ENCODE assay signal across 15 cellular contexts in genomic region chr18:13474907-13475306, GRCh38.
A peak's percentile ranks its signal among the peaks of the same experiment; 100 is the strongest.
DNase-seq lines count a peak whose midpoint lies in the region; ATAC-seq and TF ChIP-seq lines count a peak whose summit lies in the region.
"Had no signal": no experiment of that assay in that cellular context is flagged by ENCODE, and none has a peak within 500 bp of the region (broad histone marks: within the 10 kb centered on the region; RNA-seq: fewer than 3 reads in every experiment).

No MANE protein-coding gene starts in this region.

- H2BK120ac ChIP-seq in mesenchymal stem cell (ENCODE audit: low read depth, low read length), result no peak overlapping the region

- H3K9me3 Mint-ChIP-seq in CD4-positive, alpha-beta memory T cell, result no peaks in the 10 kb centered on the region

- no peak overlapping the region for H3K27ac ChIP-seq in CD4-positive, alpha-beta memory T cell (ENCODE audit: low read depth, low read length)
- H3K27ac ChIP-seq in RWPE2 (ENCODE audit: poor library complexity, severe bottlenecking) (no peak overlapping the region), mesenchymal stem cell (ENCODE audit: low read length, poor library complexity, severe bottlenecking) (no peak overlapping the region), stomach smooth muscle (ENCODE audit: low read length) (peak overlapping the region; percentile 6), esophagus squamous epithelium (no peak overlapping the region)

- H3K4me3 Mint-ChIP-seq in CD4-positive, alpha-beta memory T cell, result no peak overlapping the region
- H3K4me3 Mint-ChIP-seq: B cell had no signal

- H3K36me3 ChIP-seq in CD4-positive, alpha-beta memory T cell (ENCODE audit: insufficient read depth, low read length), result no peaks in the 10 kb centered on the region
- H3K36me3 ChIP-seq in RWPE2 (ENCODE audit: low read depth) (no peaks in the 10 kb centered on the region), mesenchymal stem cell (ENCODE audit: control insufficient read depth in 1 of 2, insufficient read depth in 2 of 2, low read depth in 1 of 2, low read length in 2 of 2) (no peaks in the 10 kb centered on the region), stomach smooth muscle (ENCODE audit: control insufficient read depth in 2 of 2, insufficient read depth in 2 of 2, low read length in 2 of 2) (peaks cover 0 to 2% of the 10 kb centered on the region in 2 donors), esophagus squamous epithelium (no peaks in the 10 kb centered on the region)

- H4K91ac ChIP-seq in mesenchymal stem cell (ENCODE audit: low read length), result no peak overlapping the region

- H3K9ac ChIP-seq in mesenchymal stem cell (ENCODE audit: low read length), result no peak overlapping the region
- no peak overlapping the region for H3K9ac ChIP-seq in stomach smooth muscle (ENCODE audit: low read length in 2 of 2)

- WGBS in mesenchymal stem cell, result 72% methylated on average over 2 of the region's 3 CpGs
- WGBS in esophagus squamous epithelium, 2 donors, result 41 to 50% methylated on average over 3 of the region's 3 CpGs

- no peaks in the 10 kb centered on the region for H3K27me3 ChIP-seq in CD4-positive, alpha-beta memory T cell (ENCODE audit: insufficient read depth, low read length)
- H3K27me3 ChIP-seq in RWPE2 (ENCODE audit: insufficient read depth, poor library complexity, severe bottlenecking) (no peaks in the 10 kb centered on the region), mesenchymal stem cell (ENCODE audit: control insufficient read depth in 1 of 2, insufficient read depth in 1 of 2, low read length in 2 of 2) (peaks cover 0 to 10% of the 10 kb centered on the region in 2 experiments), stomach smooth muscle (ENCODE audit: control insufficient read depth in 1 of 2, insufficient read depth in 2 of 2, low read length in 2 of 2) (no peaks in the 10 kb centered on the region), esophagus squamous epithelium (no peaks in the 10 kb centered on the region)

- H3K4me3 ChIP-seq in CD4-positive, alpha-beta memory T cell (ENCODE audit: low read length in 2 of 2), result no peak overlapping the region
- no peak overlapping the region for H3K4me3 ChIP-seq in RWPE2 (ENCODE audit: severe bottlenecking)
- H3K4me3 ChIP-seq in mesenchymal stem cell (ENCODE audit: insufficient read depth in 1 of 2, low read depth in 1 of 2, low read length in 2 of 2), result no peak overlapping the region
- no peak overlapping the region for H3K4me3 ChIP-seq in stomach smooth muscle (ENCODE audit: low read length in 2 of 2)
- H3K4me3 ChIP-seq in esophagus squamous epithelium, result no peak overlapping the region

- no peak overlapping the region for H2BK15ac ChIP-seq in mesenchymal stem cell (ENCODE audit: low read depth, poor library complexity, severe bottlenecking)

- no peak overlapping the region for H2BK12ac ChIP-seq in mesenchymal stem cell (ENCODE audit: low read length in 2 of 2)

- no peaks in the 10 kb centered on the region for H3K79me1 ChIP-seq in mesenchymal stem cell (replicated peaks; ENCODE audit: low read length, poor library complexity, severe bottlenecking)

- DNase-seq in CD4-positive, alpha-beta memory T cell, result no peak
- DNase-seq in RWPE2 (ENCODE audit: low spot score) (peak; percentile 4), mesenchymal stem cell (no peak), esophagus squamous epithelium (lab: John Stamatoyannopoulos, UW) (no peak), SKM-1 treated with dmso at 0.1 percent for 144 hours (lab: John Stamatoyannopoulos, UW; ENCODE audit: unreplicated experiment) (no peak)
- DNase-seq: ACHN, NCI-H1105, NCI-H1694 treated with DMSO at 0.1 percent for 48 hours, NCI-H774 had no signal

- no peak overlapping the region for H2AK5ac ChIP-seq in mesenchymal stem cell (ENCODE audit: low read length, severe bottlenecking)

- no peak overlapping the region for H3K4me2 ChIP-seq in mesenchymal stem cell (ENCODE audit: low read length, poor library complexity, severe bottlenecking)

- POLR2A ChIA-PET in CD4-positive, alpha-beta memory T cell (lab: Charles Lee; ENCODE audit: partially characterized antibody), result interaction anchor here (0.6 kb wide), 1 partner anchor 169 kb away, joined by 3 read pairs; no protein-coding TSS in a partner anchor

- ATAC-seq in RWPE2 (ENCODE audit: low read depth), result no peak
- no peak for ATAC-seq in HG03442 (IDR thresholded peaks at IDR 0.05; ENCODE audit: unreplicated experiment)
- ATAC-seq: HCT116, Right ventricle myocardium inferior, SK-N-SH treated with all-trans-retinoic acid at 6 μM for 48 hours had no signal

- H3K18ac ChIP-seq in mesenchymal stem cell (ENCODE audit: low read depth in 1 of 2, low read length in 2 of 2), result no peak overlapping the region

- peak overlapping the region; percentile 11 for H2AFZ ChIP-seq in mesenchymal stem cell (ENCODE audit: low read depth, low read length)

- peaks cover 48 to 52% of the 10 kb centered on the region in 2 donors for H3K36me3 Mint-ChIP-seq in CD4-positive, alpha-beta memory T cell

- H3K27me3 Mint-ChIP-seq in CD4-positive, alpha-beta memory T cell, result no peaks in the 10 kb centered on the region
- H3K27me3 Mint-ChIP-seq: B cell had no signal

- H3K14ac ChIP-seq in mesenchymal stem cell (ENCODE audit: low read length in 2 of 2), result no peak overlapping the region

- no peak overlapping the region for H3K23ac ChIP-seq in mesenchymal stem cell (ENCODE audit: low read length in 2 of 2)

- H4K8ac ChIP-seq in mesenchymal stem cell (ENCODE audit: low read length), result no peak overlapping the region

- peak overlapping the region in 4 of 7 donors; percentile 9 to 76 (median 48) for H3K27ac Mint-ChIP-seq in CD4-positive, alpha-beta memory T cell
- H3K27ac Mint-ChIP-seq: B cell had no signal

- peaks cover 2% of the 10 kb centered on the region for H3K4me1 ChIP-seq in CD4-positive, alpha-beta memory T cell (ENCODE audit: insufficient read depth, low read length)
- H3K4me1 ChIP-seq in RWPE2 (ENCODE audit: insufficient read depth, poor library complexity, severe bottlenecking), result no peaks in the 10 kb centered on the region
- H3K4me1 ChIP-seq in mesenchymal stem cell (ENCODE audit: control insufficient read depth, insufficient read depth, low read depth, low read length), result peaks cover 2% of the 10 kb centered on the region
- H3K4me1 ChIP-seq in stomach smooth muscle (ENCODE audit: control insufficient read depth, insufficient read depth, low read length), result peaks cover 14% of the 10 kb centered on the region
- peaks cover 0 to 6% (median 0%) of the 10 kb centered on the region in 3 donors for H3K4me1 ChIP-seq in esophagus squamous epithelium

- TF ChIP-seq CTCF in RWPE2 (IDR thresholded peaks at IDR 0.05; ENCODE audit: poor library complexity, severe bottlenecking) (no peak), esophagus squamous epithelium (IDR thresholded peaks at IDR 0.05) (no peak)

- no peak overlapping the region for H2BK5ac ChIP-seq in mesenchymal stem cell (ENCODE audit: low read depth, low read length, poor library complexity, severe bottlenecking)

- intact Hi-C loops in CD4-positive, alpha-beta memory T cell (cut with micrococcal nuclease), result no loop called here
- intact Hi-C loops in esophagus squamous epithelium (cut with DNase I), result no loop called here

- peaks cover 13 to 54% (median 35%) of the 10 kb centered on the region in 4 donors for H3K4me1 Mint-ChIP-seq in CD4-positive, alpha-beta memory T cell

- CTCF ChIA-PET in CD4-positive, alpha-beta memory T cell (lab: Charles Lee; ENCODE audit: partially characterized antibody), result no interaction called here

- H3K9me3 ChIP-seq in CD4-positive, alpha-beta memory T cell (ENCODE audit: control insufficient read depth in 1 of 2, low read length in 2 of 2), result no peaks in the 10 kb centered on the region
- H3K9me3 ChIP-seq in RWPE2 (ENCODE audit: severe bottlenecking), result no peaks in the 10 kb centered on the region
- no peaks in the 10 kb centered on the region for H3K9me3 ChIP-seq in mesenchymal stem cell (ENCODE audit: control insufficient read depth, low read length)
- H3K9me3 ChIP-seq in stomach smooth muscle (ENCODE audit: control insufficient read depth in 2 of 2, low read length in 2 of 2), result no peaks in the 10 kb centered on the region
- H3K9me3 ChIP-seq in esophagus squamous epithelium, result no peaks in the 10 kb centered on the region

- H3K4ac ChIP-seq in mesenchymal stem cell (ENCODE audit: low read depth in 1 of 2, low read length in 2 of 2), result no peak overlapping the region

- TF ChIP-seq POLR2A in esophagus squamous epithelium (IDR thresholded peaks at IDR 0.05), result no peak
